In genomic region chr10:520402-520787, GRCh38 we compare ENCODE assay signal across 13 cellular contexts.
DNase-seq lines count a peak whose midpoint lies in the region; ATAC-seq and TF ChIP-seq lines count a peak whose summit lies in the region.
"Had no signal": no experiment of that assay in that cellular context is flagged by ENCODE, and none has a peak within 500 bp of the region (broad histone marks: within the 10 kb centered on the region; RNA-seq: fewer than 3 reads in every experiment).

No MANE protein-coding gene starts in this region.

- H3K27me3 ChIP-seq in cardiac muscle cell: no peaks in the 10 kb centered on the region
- H3K27me3 ChIP-seq in SU-DHL-6 (ENCODE audit: low read length): no peaks in the 10 kb centered on the region
- no peaks in the 10 kb centered on the region for H3K27me3 ChIP-seq in testis
- H3K27me3 ChIP-seq in naive thymus-derived CD4-positive, alpha-beta T cell (ENCODE audit: control insufficient read depth in 2 of 2, insufficient read depth in 2 of 2, low read length in 2 of 2): no peaks in the 10 kb centered on the region
- H3K27me3 ChIP-seq: brain microvascular endothelial cell had no signal

- peaks cover 2 to 19% (median 6%) of the 10 kb centered on the region in 5 donors for H3K27me3 Mint-ChIP-seq in naive thymus-derived CD4-positive, alpha-beta T cell

- DNase-seq in cardiac muscle cell (ENCODE audit: low read depth in 1 of 2, low spot score in 1 of 2) (peak; percentile 31 to 49), Right ventricle myocardium inferior (ENCODE audit: missing footprints) (no peak), iPS-NIHi7 (ENCODE audit: extremely low spot score) (peak; percentile 54), testis (peak; percentile 39)
- no peak for DNase-seq in naive thymus-derived CD4-positive, alpha-beta T cell
- DNase-seq: brain microvascular endothelial cell, DMS53, MM.1S had no signal

- H2AFZ ChIP-seq in SU-DHL-6 (ENCODE audit: low read depth, low read length, severe bottlenecking): no peak overlapping the region

- H3K36me3 ChIP-seq in cardiac muscle cell (no peaks in the 10 kb centered on the region), SU-DHL-6 (ENCODE audit: low read length) (no peaks in the 10 kb centered on the region), testis (ENCODE audit: low read depth, missing control alignments) (no peaks in the 10 kb centered on the region)
- no peaks in the 10 kb centered on the region for H3K36me3 ChIP-seq in naive thymus-derived CD4-positive, alpha-beta T cell (ENCODE audit: control insufficient read depth in 2 of 3, insufficient read depth in 3 of 3, low read length in 3 of 3)
- H3K36me3 ChIP-seq: brain microvascular endothelial cell had no signal

- H3K4me1 ChIP-seq in cardiac muscle cell (ENCODE audit: low read depth) (no peaks in the 10 kb centered on the region), testis (no peaks in the 10 kb centered on the region)
- H3K4me1 ChIP-seq in naive thymus-derived CD4-positive, alpha-beta T cell (ENCODE audit: control insufficient read depth in 2 of 2, insufficient read depth in 2 of 2, low read length in 2 of 2): no peaks in the 10 kb centered on the region

- POLR2A ChIA-PET in naive thymus-derived CD4-positive, alpha-beta T cell (lab: Charles Lee): no interaction called here

- CTCF ChIA-PET in naive thymus-derived CD4-positive, alpha-beta T cell (lab: Charles Lee): no interaction called here

- H3K4me2 ChIP-seq in SU-DHL-6 (ENCODE audit: low read depth, low read length, poor library complexity, severe bottlenecking): no peak overlapping the region
- H3K4me2 ChIP-seq: SK-N-SH had no signal

- no peaks in the 10 kb centered on the region for H3K9me2 ChIP-seq in SU-DHL-6 (replicated peaks; ENCODE audit: insufficient read depth, low read length)
- H3K9me2 ChIP-seq: SK-N-SH had no signal

- H3K79me2 ChIP-seq in SU-DHL-6 (ENCODE audit: insufficient read depth, low read length): no peaks in the 10 kb centered on the region

- H3K27ac ChIP-seq in cardiac muscle cell (no peak overlapping the region), SU-DHL-6 (ENCODE audit: low read depth, low read length) (peak overlapping the region; percentile 80), testis (no peak overlapping the region)
- H3K27ac ChIP-seq in naive thymus-derived CD4-positive, alpha-beta T cell (ENCODE audit: low read depth, low read length): no peak overlapping the region
- H3K27ac ChIP-seq: brain microvascular endothelial cell had no signal

- H3K4me3 ChIP-seq in cardiac muscle cell (no peak overlapping the region), SU-DHL-6 (ENCODE audit: insufficient read depth, low read length, poor library complexity, severe bottlenecking) (no peak overlapping the region), testis (no peak overlapping the region)
- H3K4me3 ChIP-seq in naive thymus-derived CD4-positive, alpha-beta T cell (ENCODE audit: low read length): no peak overlapping the region

- H3K9me3 ChIP-seq in cardiac muscle cell (ENCODE audit: low read depth): no peaks in the 10 kb centered on the region
- no peaks in the 10 kb centered on the region for H3K9me3 ChIP-seq in SU-DHL-6 (ENCODE audit: insufficient read depth, low read length)
- H3K9me3 ChIP-seq in testis: no peaks in the 10 kb centered on the region
- no peaks in the 10 kb centered on the region for H3K9me3 ChIP-seq in naive thymus-derived CD4-positive, alpha-beta T cell (ENCODE audit: control insufficient read depth in 2 of 3, low read length in 3 of 3)
- H3K9me3 ChIP-seq: SK-N-SH had no signal

- intact Hi-C loops in Right ventricle myocardium inferior (cut with DNase I): no loop called here
- intact Hi-C loops in testis (cut with DNase I; ENCODE audit: low total_unique reads): loop anchor here (5.0 kb wide), 1 partner anchor 272 kb away; no protein-coding TSS in a partner anchor
- intact Hi-C loops in naive thymus-derived CD4-positive, alpha-beta T cell (cut with micrococcal nuclease): no loop called here

- H3K9me3 Mint-ChIP-seq in naive thymus-derived CD4-positive, alpha-beta T cell: no peaks in the 10 kb centered on the region
- H3K9me3 Mint-ChIP-seq: activated T-helper 1 cell treated with anti-CD3 and anti-CD28 coated beads, Interleukin-12 subunit alpha, Interleukin-12 subunit beta, Interleukin-2, Interleukin-4 antibody, amounts not matched to agents 30 ng/mL and 10 ng/mL and 1 ng/mL, durations not matched to agents 14 hours and 24 hours and 36 hours had no signal

- TF ChIP-seq POLR2A in testis (IDR thresholded peaks at IDR 0.05): no peak

- no peaks in the 10 kb centered on the region for H4K20me1 ChIP-seq in SU-DHL-6 (ENCODE audit: low read depth, low read length)

- WGBS in testis, 2 donors: 56 to 60% methylated on average over 6 of the region's 6 CpGs

- H3K4me3 Mint-ChIP-seq in naive thymus-derived CD4-positive, alpha-beta T cell: no peak overlapping the region
- H3K4me3 Mint-ChIP-seq: activated T-helper 1 cell treated with anti-CD3 and anti-CD28 coated beads, Interleukin-12 subunit alpha, Interleukin-12 subunit beta, Interleukin-2, Interleukin-4 antibody, amounts not matched to agents 30 ng/mL and 10 ng/mL and 1 ng/mL, durations not matched to agents 14 hours and 24 hours and 36 hours had no signal

- no peak overlapping the region for H3K9ac ChIP-seq in SU-DHL-6 (ENCODE audit: low read length)
- H3K9ac ChIP-seq: SK-N-SH had no signal

- ATAC-seq in Right ventricle myocardium inferior: no peak
- ATAC-seq in HG03460 (IDR thresholded peaks at IDR 0.05; ENCODE audit: unreplicated experiment): no peak
- no peak for ATAC-seq in naive thymus-derived CD4-positive, alpha-beta T cell
- ATAC-seq in SK-N-SH treated with all-trans-retinoic acid at 6 μM for 48 hours: no peak

- peaks cover 0 to 4% (median 0%) of the 10 kb centered on the region in 7 donors for H3K4me1 Mint-ChIP-seq in naive thymus-derived CD4-positive, alpha-beta T cell

- no peak overlapping the region for H3K27ac Mint-ChIP-seq in naive thymus-derived CD4-positive, alpha-beta T cell
- H3K27ac Mint-ChIP-seq: activated T-helper 1 cell treated with anti-CD3 and anti-CD28 coated beads, Interleukin-12 subunit alpha, Interleukin-12 subunit beta, Interleukin-2, Interleukin-4 antibody, amounts not matched to agents 30 ng/mL and 10 ng/mL and 1 ng/mL, durations not matched to agents 14 hours and 24 hours and 36 hours had no signal

- no peaks in the 10 kb centered on the region for H3K36me3 Mint-ChIP-seq in naive thymus-derived CD4-positive, alpha-beta T cell

- TF ChIP-seq CTCF in cardiac muscle cell (IDR thresholded peaks at IDR 0.05; ENCODE audit: low read depth, low read length) (no peak), SU-DHL-6 (IDR thresholded peaks at IDR 0.05; ENCODE audit: insufficient read depth, low read length, poor library complexity, severe bottlenecking) (no peak), testis (IDR thresholded peaks at IDR 0.05) (no peak)

- peaks cover 64% of the 10 kb centered on the region for H3F3A ChIP-seq in SU-DHL-6 (ENCODE audit: insufficient read depth)

TF ChIP-seq in SK-N-SH treated with all-trans-retinoic acid at 6 μM for 48 hours, 23 proteins besides CTCF, POLR2A, EP300 and RAD21:
- TF ChIP-seq ZC3H10 (CRISPR knock-in tag; IDR thresholded peaks at IDR 0.05): no peak
- TF ChIP-seq BACH2 (CRISPR knock-in tag; IDR thresholded peaks at IDR 0.05; ENCODE audit: borderline replicate concordance): no peak
- no peak for TF ChIP-seq ARNTL (CRISPR knock-in tag; IDR thresholded peaks at IDR 0.05; ENCODE audit: borderline replicate concordance, low read depth)
- TF ChIP-seq GLIS3 (CRISPR knock-in tag; IDR thresholded peaks at IDR 0.05): no peak
- TF ChIP-seq CSDC2 (CRISPR knock-in tag; IDR thresholded peaks at IDR 0.05): no peak
- no peak for TF ChIP-seq ZFP30 (CRISPR knock-in tag; IDR thresholded peaks at IDR 0.05)
- no peak for TF ChIP-seq CSRNP3 (CRISPR knock-in tag; IDR thresholded peaks at IDR 0.05)
- TF ChIP-seq TSHZ2 (CRISPR knock-in tag; IDR thresholded peaks at IDR 0.05): no peak
- no peak for TF ChIP-seq TCF4 (CRISPR knock-in tag; IDR thresholded peaks at IDR 0.05; ENCODE audit: borderline replicate concordance)
- no peak for TF ChIP-seq ZNF8 (CRISPR knock-in tag; IDR thresholded peaks at IDR 0.05)

Comparison
In these comparisons a context has a peak if more than half of its experiments do, and no peak if none do; other contexts are left out.
1. DNase-seq: peak in cardiac muscle cell (2 of 2), iPS-NIHi7 (single experiment) and testis (single experiment); none in Right ventricle myocardium inferior (single experiment) and naive thymus-derived CD4-positive, alpha-beta T cell (0 of 9).